ENCODE assay signal across 8 cellular contexts in the genomic region with DNA sequence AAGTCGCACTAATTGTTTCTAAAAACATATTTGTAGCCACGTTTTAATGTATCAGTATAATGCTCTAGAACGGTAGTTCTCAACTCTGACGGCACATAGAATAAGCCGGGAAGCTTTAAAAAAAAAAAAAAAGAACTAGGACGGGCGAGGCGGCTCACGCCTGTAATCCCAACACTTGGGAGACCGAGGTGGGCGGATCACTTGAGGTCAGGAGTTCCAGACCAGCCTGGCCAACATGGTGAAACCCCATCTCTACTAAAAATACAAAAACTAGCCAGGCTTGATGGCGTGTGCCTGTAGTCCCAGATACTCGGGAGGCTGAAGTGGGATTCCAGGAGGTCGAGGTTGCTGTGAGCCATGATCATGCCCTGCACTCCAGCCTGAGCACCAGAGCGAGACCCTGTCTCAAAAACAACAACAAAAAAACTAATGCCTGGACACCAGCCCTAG. TPM values are rescaled to one million over a fixed set of nuclear protein-coding genes. Genes with fewer than 3 reads are reported as not detected.
DNase-seq lines count a peak whose midpoint lies in the region; ATAC-seq and TF ChIP-seq lines count a peak whose summit lies in the region.

No MANE protein-coding gene starts in this region.

- H3K4me3 Mint-ChIP-seq in activated CD8-positive, alpha-beta T cell treated with anti-CD3 and anti-CD28 coated beads for 36 hours = peak overlapping the region; percentile 86

- H3K27me3 Mint-ChIP-seq in activated CD8-positive, alpha-beta T cell treated with anti-CD3 and anti-CD28 coated beads for 36 hours = no peaks in the 10 kb centered on the region

- H3K4me1 Mint-ChIP-seq in activated CD8-positive, alpha-beta T cell treated with anti-CD3 and anti-CD28 coated beads for 36 hours (ENCODE audit: low read depth) = peaks cover 25% of the 10 kb centered on the region

- DNase-seq in HCT116 (ENCODE audit: low read depth, low spot score) (no peak), right cardiac atrium (no peak), NCI-H2196 treated with DMSO at 0.1 percent for 48 hours (lab: John Stamatoyannopoulos, UW; ENCODE audit: unreplicated experiment) (no peak), GM19238 (ENCODE audit: insufficient read length, low spot score) (no peak), NCI-H1105 (lab: John Stamatoyannopoulos, UW) (no peak), iPS-NIHi7 (ENCODE audit: extremely low spot score) (no peak)
- DNase-seq in activated CD8-positive, alpha-beta T cell treated with anti-CD3 and anti-CD28 coated beads for 36 hours = no peak

- H3K9me2 ChIP-seq in HCT116 (ENCODE audit: insufficient read depth) = no peaks in the 10 kb centered on the region

- no peaks in the 10 kb centered on the region for H4K20me1 ChIP-seq in HCT116 (ENCODE audit: insufficient read depth)

- no peak for ATAC-seq in HCT116
- ATAC-seq in activated CD8-positive, alpha-beta T cell treated with anti-CD3 and anti-CD28 coated beads for 36 hours = no peak
- ATAC-seq in right cardiac atrium = peak; percentile 1 to 6

- H3K4me1 ChIP-seq in HCT116 (ENCODE audit: control insufficient read depth in 1 of 2, insufficient read depth in 2 of 2, low read length in 2 of 2) (peaks cover 17 to 36% of the 10 kb centered on the region in 2 experiments), right cardiac atrium (ENCODE audit: control insufficient read depth, insufficient read depth, low read length) (peaks cover 6% of the 10 kb centered on the region), skeletal muscle tissue (ENCODE audit: control insufficient read depth in 3 of 3, insufficient read depth in 3 of 3, low read length in 3 of 3) (peaks cover 15 to 29% (median 18%) of the 10 kb centered on the region in 3 donors)

- H3K4me3 ChIP-seq in HCT116 (replicated peaks in 1 of 2; ENCODE audit: low read depth in 1 of 2, low read length in 2 of 2) (peak overlapping the region; percentile 52 to 68), right cardiac atrium (ENCODE audit: low read length) (peak overlapping the region; percentile 62), skeletal muscle tissue (ENCODE audit: low read length in 3 of 3) (peak overlapping the region; percentile 85 to 92 (median 90))

- no peaks in the 10 kb centered on the region for H3K79me2 ChIP-seq in HCT116 (ENCODE audit: insufficient read depth, low read length)

- no peak for TF ChIP-seq CTCF in HCT116 (IDR thresholded peaks at IDR 0.05 in 2 of 3, conservative IDR thresholded peaks at IDR 0.05 in 1 of 3; ENCODE audit: borderline replicate concordance in 1 of 3, insufficient read depth in 1 of 3, low read depth in 2 of 3, low read length in 2 of 3)
- no peak for TF ChIP-seq CTCF in activated CD8-positive, alpha-beta T cell treated with anti-CD3 and anti-CD28 coated beads for 36 hours (IDR thresholded peaks at IDR 0.05)

- intact Hi-C loops in HCT116 (cut with micrococcal nuclease) (no loop called here), right cardiac atrium (cut with DNase I) (no loop called here)
- intact Hi-C loops in activated CD8-positive, alpha-beta T cell treated with anti-CD3 and anti-CD28 coated beads for 36 hours (cut with micrococcal nuclease) = no loop called here

- no peaks in the 10 kb centered on the region for H3K27me3 ChIP-seq in HCT116 (ENCODE audit: insufficient read depth, low read length)
- no peaks in the 10 kb centered on the region for H3K27me3 ChIP-seq in right cardiac atrium (ENCODE audit: control insufficient read depth, insufficient read depth)
- H3K27me3 ChIP-seq in skeletal muscle tissue (ENCODE audit: control insufficient read depth in 3 of 3, insufficient read depth in 3 of 3, low read length in 3 of 3) = no peaks in the 10 kb centered on the region

- peak overlapping the region; percentile 90 for H3K27ac Mint-ChIP-seq in activated CD8-positive, alpha-beta T cell treated with anti-CD3 and anti-CD28 coated beads for 36 hours

- 33% methylated on average over 15 of the region's 15 CpGs for WGBS in right cardiac atrium

- no peaks in the 10 kb centered on the region for H3K36me3 ChIP-seq in HCT116 (ENCODE audit: control insufficient read depth in 1 of 2, insufficient read depth in 2 of 2, low read length in 2 of 2)
- H3K36me3 ChIP-seq in skeletal muscle tissue (ENCODE audit: control insufficient read depth in 3 of 3, insufficient read depth in 3 of 3, low read length in 3 of 3) = peaks cover 0 to 5% (median 0%) of the 10 kb centered on the region in 3 donors

- H2AFZ ChIP-seq in HCT116 (ENCODE audit: low read depth, low read length, poor library complexity, severe bottlenecking) = peak overlapping the region; percentile 97

- CTCF ChIA-PET in HCT116 (lab: Charles Lee) = interaction anchor here (0.6 to 1.9 kb wide), 4 partner anchors 10 to 30 kb away, joined by 4 to 15 read pairs (median 4); a partner anchor contains a TSS
- CTCF ChIA-PET in activated CD8-positive, alpha-beta T cell treated with anti-CD3 and anti-CD28 coated beads for 36 hours (lab: Charles Lee) = interaction anchor here (0.9 to 1.5 kb wide), 5 partner anchors 28 to 218 kb away, joined by 3 to 8 read pairs (median 4); a partner anchor contains a TSS

- TF ChIP-seq POLR2A in HCT116 (IDR thresholded peaks at IDR 0.05; ENCODE audit: borderline replicate concordance, extremely low read depth, insufficient read depth, insufficient read length) = no peak

- H3K9me3 ChIP-seq in HCT116 (ENCODE audit: control insufficient read depth in 1 of 2, insufficient read depth in 1 of 2, low read depth in 1 of 2, low read length in 2 of 2) = no peaks in the 10 kb centered on the region
- no peaks in the 10 kb centered on the region for H3K9me3 ChIP-seq in right cardiac atrium (ENCODE audit: control insufficient read depth, low read length)
- H3K9me3 ChIP-seq in skeletal muscle tissue (ENCODE audit: control insufficient read depth in 3 of 3, low read length in 3 of 3) = no peaks in the 10 kb centered on the region

- no TSS peak for BruUV-seq in HCT116 (replicated peaks; lab: Mats Ljungman, UMichigan)

- peak overlapping the region; percentile 82 for H3K4me2 ChIP-seq in HCT116 (ENCODE audit: low read length)

- H3K27ac ChIP-seq in HCT116 (ENCODE audit: low read depth, low read length) (peak overlapping the region; percentile 67), right cardiac atrium (ENCODE audit: low read length) (peak overlapping the region; percentile 98), skeletal muscle tissue (ENCODE audit: low read depth, low read length) (peak overlapping the region; percentile 95)

- RAD21 ChIA-PET in HCT116 (lab: Charles Lee; ENCODE audit: low non-redundant PET in 1 of 2, low total read pairs in 2 of 2, uncharacterized antibody in 2 of 2, unreplicated experiment in 2 of 2) = no interaction called here

- no peaks in the 10 kb centered on the region for H3K9me3 Mint-ChIP-seq in activated CD8-positive, alpha-beta T cell treated with anti-CD3 and anti-CD28 coated beads for 36 hours

- peaks cover 3% of the 10 kb centered on the region for H3K36me3 Mint-ChIP-seq in activated CD8-positive, alpha-beta T cell treated with anti-CD3 and anti-CD28 coated beads for 36 hours (ENCODE audit: low read depth)

- POLR2A ChIA-PET in HCT116 (lab: Charles Lee) = interaction anchor here (1.0 to 4.4 kb wide), 3 partner anchors 9 to 28 kb away, joined by 3 to 38 read pairs (median 12); a partner anchor contains a TSS
- POLR2A ChIA-PET in activated CD8-positive, alpha-beta T cell treated with anti-CD3 and anti-CD28 coated beads for 36 hours (lab: Charles Lee) = interaction anchor here (0.8 to 4.7 kb wide), 5 partner anchors 10 to 370 kb away, joined by 3 to 28 read pairs (median 3); a partner anchor contains a TSS

- no peak for TF ChIP-seq RAD21 in HCT116 (IDR thresholded peaks at IDR 0.05; ENCODE audit: low read depth)

- peak overlapping the region; percentile 64 for H3K9ac ChIP-seq in HCT116 (ENCODE audit: low read length)
- peak overlapping the region; percentile 94 to 95 (median 95) for H3K9ac ChIP-seq in skeletal muscle tissue (ENCODE audit: low read depth in 1 of 3, low read length in 3 of 3)

TF ChIP-seq in HCT116, 20 proteins besides CTCF, POLR2A, EP300 and RAD21:
- TF ChIP-seq TCF7L2 (IDR thresholded peaks at IDR 0.05; ENCODE audit: borderline replicate concordance, extremely low read depth, insufficient read depth, insufficient read length) (no peak), EZH2phosphoT487 (IDR thresholded peaks at IDR 0.05; ENCODE audit: borderline replicate concordance) (no peak), ELF1 (IDR thresholded peaks at IDR 0.05; ENCODE audit: borderline replicate concordance, low read depth) (no peak), POLR2AphosphoS5 (IDR thresholded peaks at IDR 0.05; ENCODE audit: low read depth, low read length) (no peak), ZFX (IDR thresholded peaks at IDR 0.05) (no peak), ZNF274 (IDR thresholded peaks at IDR 0.05; ENCODE audit: low read depth, low read length) (no peak)

RNA-seq across cellular contexts. Expression of a gene that starts 0.7 kb away (rescaled TPM):
- total RNA-seq in HCT116 (2021; ENCODE audit: unreplicated experiment) (9.0 TPM), right cardiac atrium (1 to 10 TPM; 7.4 to 9.0 (median 8.0) TPM), skeletal muscle tissue (5.7 TPM)
- 6.9 and 8.7 TPM in 2 replicates for polyA plus RNA-seq in HCT116 (2012)
- total RNA-seq in activated CD8-positive, alpha-beta T cell treated with anti-CD3 and anti-CD28 coated beads for 36 hours = 1 to 10 TPM; 6.9 to 8.5 TPM
- 8.2 TPM for polyA plus RNA-seq in right cardiac atrium

RNA-seq across cellular contexts. Expression of a gene that starts 9.7 kb away (rescaled TPM):
- 58.3 TPM for total RNA-seq in HCT116 (2021; ENCODE audit: unreplicated experiment)
- polyA plus RNA-seq in HCT116 (2012) = 28.5 and 29.8 TPM in 2 replicates
- total RNA-seq in activated CD8-positive, alpha-beta T cell treated with anti-CD3 and anti-CD28 coated beads for 36 hours = 10 to 100 TPM; 90.8 to 95.2 TPM
- total RNA-seq in right cardiac atrium = 10 to 100 TPM; 43.2 to 52.6 (median 46.9) TPM
- 53.1 TPM for polyA plus RNA-seq in right cardiac atrium
- total RNA-seq in skeletal muscle tissue = 49.1 TPM

RNA-seq across cellular contexts. Expression of a gene that starts 26.6 kb away (rescaled TPM):
- total RNA-seq in HCT116 (2021; ENCODE audit: unreplicated experiment) (113 TPM), right cardiac atrium (1 to 10 TPM in 3 of 4 donors, under 1 TPM in 1; 0.94 to 2.7 (median 2.1) TPM), skeletal muscle tissue (2.6 TPM)
- 114 and 117 TPM in 2 replicates for polyA plus RNA-seq in HCT116 (2012)
- 1 to 10 TPM in 1 of 2 experiments, under 1 TPM in 1; 0.79 to 1.1 TPM for total RNA-seq in activated CD8-positive, alpha-beta T cell treated with anti-CD3 and anti-CD28 coated beads for 36 hours
- polyA plus RNA-seq in right cardiac atrium = 1.9 TPM

Comparison
In these comparisons a context has a peak if more than half of its experiments do, and no peak if none do; other contexts are left out.
1. ATAC-seq: peak in right cardiac atrium (2 of 2); none in HCT116 (single experiment) and activated CD8-positive, alpha-beta T cell treated with anti-CD3 and anti-CD28 coated beads for 36 hours (single experiment).
2. RNA of a gene that starts 26.6 kb away (total RNA-seq): 113 TPM in HCT116 (single experiment); 2.6 TPM in skeletal muscle tissue (single experiment), 0.94 to 2.7 TPM in right cardiac atrium and 0.79 to 1.1 TPM in activated CD8-positive, alpha-beta T cell treated with anti-CD3 and anti-CD28 coated beads for 36 hours; every median in the first group is over 10 times any median in the second.
3. Peak in every context shown above with its lines, with median percentiles within 50 percentile points of each other: H3K27ac ChIP-seq and H3K4me3 ChIP-seq.